18 cellular contexts compared by ENCODE assay signal in genomic region chr3:142613491-142613890, GRCh38.
"Had no signal": no experiment of that assay in that cellular context is flagged by ENCODE, and none has a peak within 500 bp of the region (broad histone marks: within the 10 kb centered on the region; RNA-seq: fewer than 3 reads in every experiment).

No MANE protein-coding gene starts in this region.

- H3K4me3 ChIP-seq: breast epithelium, smooth muscle cell, tibial artery, vagina had no signal

- DNase-seq: activated CD4-positive, alpha-beta T cell treated with anti-CD3 and anti-CD28 coated beads, Interleukin-2, amount 50 U/mL, for 4 hours; activated CD8-positive, alpha-beta memory T cell treated with anti-CD3 and anti-CD28 coated beads, Interleukin-2, amount 10 ng/mL, durations not matched to agents 7 days and 5 days; activated gamma-delta T cell treated with Interleukin-2 at 50 U/mL for 16 hours; activated naive CD8-positive, alpha-beta T cell treated with anti-CD3 and anti-CD28 coated beads, Interleukin-2, amount 10 ng/mL, durations not matched to agents 7 days and 5 days; activated T-cell treated with anti-CD3 and anti-CD28 coated beads, Interleukin-2, amount 50 U/mL, for 4 hours; aorta; effector CD8-positive, alpha-beta T cell; hippocampal formation; naive thymus-derived CD4-positive, alpha-beta T cell; posterior cingulate gyrus; right cardiac atrium; tibial artery had no signal

- H3K9me3 ChIP-seq: breast epithelium, neutrophil, tibial artery, vagina had no signal

- H3K27ac ChIP-seq: breast epithelium, neutrophil, tibial artery, vagina had no signal

- H3K4me1 ChIP-seq: breast epithelium, tibial artery, vagina had no signal

- H3K36me3 ChIP-seq: breast epithelium, neutrophil, tibial artery, vagina had no signal

- ATAC-seq: activated CD4-positive, CD25-positive, alpha-beta regulatory T cell treated with anti-CD3 and anti-CD28 coated beads, Interleukin-2, amount 50 U/mL, for 24 hours; activated CD8-positive, alpha-beta memory T cell treated with anti-CD3 and anti-CD28 coated beads, Interleukin-2, amount 10 ng/mL, durations not matched to agents 7 days and 5 days; activated T-cell treated with anti-CD3 and anti-CD28 coated beads, Interleukin-2, amount 50 U/mL, for 4 hours; naive thymus-derived CD4-positive, alpha-beta T cell; right cardiac atrium; stimulated activated effector memory CD8-positive, alpha-beta T cell treated with anti-CD3 and anti-CD28 coated beads, Interleukin-12 subunit alpha, Interleukin-12 subunit beta, amount 100 ng/mL, for 72 hours had no signal

- H3K27me3 ChIP-seq: breast epithelium, neutrophil, tibial artery, vagina had no signal
